ENCODE assay signal across 20 cellular contexts in the genomic region with DNA sequence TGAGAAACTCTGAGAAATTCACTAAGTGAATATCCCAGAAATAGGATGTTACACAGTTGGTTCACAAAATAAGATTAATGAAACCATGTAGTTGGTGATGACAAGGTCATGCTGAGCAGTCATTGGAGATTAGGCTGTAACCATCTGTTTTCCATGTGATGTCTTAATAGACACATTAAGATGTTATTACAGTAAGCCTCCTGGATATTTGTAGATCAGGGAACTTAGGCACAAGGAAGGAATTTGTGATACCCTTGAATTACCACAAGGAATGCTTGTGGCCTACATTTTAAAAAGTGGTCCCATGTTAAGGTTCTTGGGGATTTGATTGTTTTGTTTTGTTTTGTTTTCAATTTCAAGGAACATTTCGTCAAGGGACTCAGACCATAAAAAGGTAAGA.
DNase-seq lines count a peak whose midpoint lies in the region; ATAC-seq and TF ChIP-seq lines count a peak whose summit lies in the region.
"Had no signal": no experiment of that assay in that cellular context is flagged by ENCODE, and none has a peak within 500 bp of the region (broad histone marks: within the 10 kb centered on the region; RNA-seq: fewer than 3 reads in every experiment).

No MANE protein-coding gene starts in this region.

- H3K27me3 ChIP-seq in GM23338 (ENCODE audit: insufficient read depth) = no peaks in the 10 kb centered on the region
- H3K27me3 ChIP-seq: esophagus squamous epithelium, stomach had no signal

- no peak overlapping the region for H2AFZ ChIP-seq in GM23338

- H3K27ac Mint-ChIP-seq in GM23338 = no peak overlapping the region; the same call in 1 of the 2 replicates
- H3K27ac Mint-ChIP-seq: activated CD4-positive, alpha-beta memory T cell treated with anti-CD3 and anti-CD28 coated beads for 36 hours had no signal

- H3K4me3 Mint-ChIP-seq in GM23338 = no peak overlapping the region
- H3K4me3 Mint-ChIP-seq: activated CD4-positive, alpha-beta memory T cell treated with anti-CD3 and anti-CD28 coated beads for 36 hours; central memory CD8-positive, alpha-beta T cell had no signal

- peaks cover 15% of the 10 kb centered on the region for H3K9me3 Mint-ChIP-seq in GM23338

- TF ChIP-seq CTCF in GM23338 (conservative IDR thresholded peaks at IDR 0.05; ENCODE audit: low read depth in 2 of 2) = no peak

- no peaks in the 10 kb centered on the region for H3K27me3 Mint-ChIP-seq in GM23338 (ENCODE audit: insufficient read depth, low read depth, poor library complexity)
- H3K27me3 Mint-ChIP-seq: activated CD4-positive, alpha-beta memory T cell treated with anti-CD3 and anti-CD28 coated beads for 36 hours; central memory CD8-positive, alpha-beta T cell had no signal

- ATAC-seq in left cardiac atrium (no peak), GM23338 (no peak)
- ATAC-seq: HepG2, mucosa of descending colon had no signal

- no peaks in the 10 kb centered on the region; the same call in 1 of the 2 replicates for H3K4me1 ChIP-seq in GM23338 (ENCODE audit: insufficient read depth)
- H3K4me1 ChIP-seq: spleen, stomach had no signal

- no peaks in the 10 kb centered on the region for H4K20me1 ChIP-seq in GM23338 (replicated peaks; ENCODE audit: insufficient read depth)

- H3K4me2 ChIP-seq in GM23338 = no peak overlapping the region

- no peaks in the 10 kb centered on the region for H3K36me3 ChIP-seq in GM23338 (ENCODE audit: insufficient read depth)
- H3K36me3 ChIP-seq: esophagus squamous epithelium, spleen, stomach had no signal

- H3K4me1 Mint-ChIP-seq in GM23338 = 0 out of 3 replicates have a peak, but pooled peaks cover 2% of the 10 kb centered on the region
- H3K4me1 Mint-ChIP-seq: central memory CD8-positive, alpha-beta T cell had no signal

- intact Hi-C loops in left cardiac atrium (cut with DNase I) = no loop called here

- H3K79me2 ChIP-seq in GM23338 (replicated peaks; ENCODE audit: insufficient read depth) = no peaks in the 10 kb centered on the region

- H3K27ac ChIP-seq in GM23338 (ENCODE audit: low read depth) = no peak overlapping the region
- H3K27ac ChIP-seq: esophagus squamous epithelium, spleen, stomach had no signal

- H3K9me2 ChIP-seq in GM23338 (ENCODE audit: insufficient read depth) = peaks cover 4% of the 10 kb centered on the region; the same call in 1 of the 2 replicates

- H3F3A ChIP-seq in GM23338 (replicated peaks; ENCODE audit: low read depth) = no peaks in the 10 kb centered on the region

- no peak overlapping the region for H3K4me3 ChIP-seq in GM23338
- H3K4me3 ChIP-seq: esophagus squamous epithelium, mucosa of descending colon, spleen, stomach had no signal

- peak; percentile 18 for DNase-seq in DMS 273 treated with DMSO at 0.1 percent for 48 hours (lab: John Stamatoyannopoulos, UW)
- DNase-seq in NCI-H69 (lab: John Stamatoyannopoulos, UW) = peak; percentile 20
- DNase-seq in cerebellum (ENCODE audit: low spot score) = peak; percentile 74
- DNase-seq in non-pigmented ciliary epithelial cell (ENCODE audit: low read depth) = peak; percentile 14
- no peak for DNase-seq in left cardiac atrium
- DNase-seq in stimulated activated CD4-positive, alpha-beta T cell treated with anti-CD3 and anti-CD28 coated beads, Interleukin-15, amount 100 ng/mL, for 24 hours = no peak
- no peak for DNase-seq in GM23338 (ENCODE audit: low spot score)
- DNase-seq in amniotic stem cell (lab: John Stamatoyannopoulos, UW) = no peak
- DNase-seq: activated CD4-positive, alpha-beta memory T cell treated with anti-CD3 and anti-CD28 coated beads for 36 hours; activated gamma-delta T cell; esophagus squamous epithelium; mucosa of descending colon; NCI-H1436; NCI-H748 treated with DMSO at 0.1 percent for 48 hours; SHP77 treated with DMSO at 0.1 percent for 48 hours; spleen; stomach; trophoblast cell had no signal

- peaks cover 14% of the 10 kb centered on the region for H3K36me3 Mint-ChIP-seq in GM23338 (ENCODE audit: low read depth)
- H3K36me3 Mint-ChIP-seq: activated CD4-positive, alpha-beta memory T cell treated with anti-CD3 and anti-CD28 coated beads for 36 hours had no signal

TF ChIP-seq in GM23338, 12 proteins besides CTCF, POLR2A, EP300 and RAD21:
- TF ChIP-seq STAT1 (IDR thresholded peaks at IDR 0.05; ENCODE audit: unreplicated experiment) = no peak
- TF ChIP-seq, protein P1, sequence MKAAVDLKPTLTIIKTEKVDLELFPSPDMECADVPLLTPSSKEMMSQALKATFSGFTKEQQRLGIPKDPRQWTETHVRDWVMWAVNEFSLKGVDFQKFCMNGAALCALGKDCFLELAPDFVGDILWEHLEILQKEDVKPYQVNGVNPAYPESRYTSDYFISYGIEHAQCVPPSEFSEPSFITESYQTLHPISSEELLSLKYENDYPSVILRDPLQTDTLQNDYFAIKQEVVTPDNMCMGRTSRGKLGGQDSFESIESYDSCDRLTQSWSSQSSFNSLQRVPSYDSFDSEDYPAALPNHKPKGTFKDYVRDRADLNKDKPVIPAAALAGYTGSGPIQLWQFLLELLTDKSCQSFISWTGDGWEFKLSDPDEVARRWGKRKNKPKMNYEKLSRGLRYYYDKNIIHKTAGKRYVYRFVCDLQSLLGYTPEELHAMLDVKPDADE (IDR thresholded peaks at IDR 0.05) = no peak
- TF ChIP-seq ZNF331 (CRISPR knock-in tag; IDR thresholded peaks at IDR 0.05; ENCODE audit: low read depth) = no peak
- TF ChIP-seq, protein P2, sequence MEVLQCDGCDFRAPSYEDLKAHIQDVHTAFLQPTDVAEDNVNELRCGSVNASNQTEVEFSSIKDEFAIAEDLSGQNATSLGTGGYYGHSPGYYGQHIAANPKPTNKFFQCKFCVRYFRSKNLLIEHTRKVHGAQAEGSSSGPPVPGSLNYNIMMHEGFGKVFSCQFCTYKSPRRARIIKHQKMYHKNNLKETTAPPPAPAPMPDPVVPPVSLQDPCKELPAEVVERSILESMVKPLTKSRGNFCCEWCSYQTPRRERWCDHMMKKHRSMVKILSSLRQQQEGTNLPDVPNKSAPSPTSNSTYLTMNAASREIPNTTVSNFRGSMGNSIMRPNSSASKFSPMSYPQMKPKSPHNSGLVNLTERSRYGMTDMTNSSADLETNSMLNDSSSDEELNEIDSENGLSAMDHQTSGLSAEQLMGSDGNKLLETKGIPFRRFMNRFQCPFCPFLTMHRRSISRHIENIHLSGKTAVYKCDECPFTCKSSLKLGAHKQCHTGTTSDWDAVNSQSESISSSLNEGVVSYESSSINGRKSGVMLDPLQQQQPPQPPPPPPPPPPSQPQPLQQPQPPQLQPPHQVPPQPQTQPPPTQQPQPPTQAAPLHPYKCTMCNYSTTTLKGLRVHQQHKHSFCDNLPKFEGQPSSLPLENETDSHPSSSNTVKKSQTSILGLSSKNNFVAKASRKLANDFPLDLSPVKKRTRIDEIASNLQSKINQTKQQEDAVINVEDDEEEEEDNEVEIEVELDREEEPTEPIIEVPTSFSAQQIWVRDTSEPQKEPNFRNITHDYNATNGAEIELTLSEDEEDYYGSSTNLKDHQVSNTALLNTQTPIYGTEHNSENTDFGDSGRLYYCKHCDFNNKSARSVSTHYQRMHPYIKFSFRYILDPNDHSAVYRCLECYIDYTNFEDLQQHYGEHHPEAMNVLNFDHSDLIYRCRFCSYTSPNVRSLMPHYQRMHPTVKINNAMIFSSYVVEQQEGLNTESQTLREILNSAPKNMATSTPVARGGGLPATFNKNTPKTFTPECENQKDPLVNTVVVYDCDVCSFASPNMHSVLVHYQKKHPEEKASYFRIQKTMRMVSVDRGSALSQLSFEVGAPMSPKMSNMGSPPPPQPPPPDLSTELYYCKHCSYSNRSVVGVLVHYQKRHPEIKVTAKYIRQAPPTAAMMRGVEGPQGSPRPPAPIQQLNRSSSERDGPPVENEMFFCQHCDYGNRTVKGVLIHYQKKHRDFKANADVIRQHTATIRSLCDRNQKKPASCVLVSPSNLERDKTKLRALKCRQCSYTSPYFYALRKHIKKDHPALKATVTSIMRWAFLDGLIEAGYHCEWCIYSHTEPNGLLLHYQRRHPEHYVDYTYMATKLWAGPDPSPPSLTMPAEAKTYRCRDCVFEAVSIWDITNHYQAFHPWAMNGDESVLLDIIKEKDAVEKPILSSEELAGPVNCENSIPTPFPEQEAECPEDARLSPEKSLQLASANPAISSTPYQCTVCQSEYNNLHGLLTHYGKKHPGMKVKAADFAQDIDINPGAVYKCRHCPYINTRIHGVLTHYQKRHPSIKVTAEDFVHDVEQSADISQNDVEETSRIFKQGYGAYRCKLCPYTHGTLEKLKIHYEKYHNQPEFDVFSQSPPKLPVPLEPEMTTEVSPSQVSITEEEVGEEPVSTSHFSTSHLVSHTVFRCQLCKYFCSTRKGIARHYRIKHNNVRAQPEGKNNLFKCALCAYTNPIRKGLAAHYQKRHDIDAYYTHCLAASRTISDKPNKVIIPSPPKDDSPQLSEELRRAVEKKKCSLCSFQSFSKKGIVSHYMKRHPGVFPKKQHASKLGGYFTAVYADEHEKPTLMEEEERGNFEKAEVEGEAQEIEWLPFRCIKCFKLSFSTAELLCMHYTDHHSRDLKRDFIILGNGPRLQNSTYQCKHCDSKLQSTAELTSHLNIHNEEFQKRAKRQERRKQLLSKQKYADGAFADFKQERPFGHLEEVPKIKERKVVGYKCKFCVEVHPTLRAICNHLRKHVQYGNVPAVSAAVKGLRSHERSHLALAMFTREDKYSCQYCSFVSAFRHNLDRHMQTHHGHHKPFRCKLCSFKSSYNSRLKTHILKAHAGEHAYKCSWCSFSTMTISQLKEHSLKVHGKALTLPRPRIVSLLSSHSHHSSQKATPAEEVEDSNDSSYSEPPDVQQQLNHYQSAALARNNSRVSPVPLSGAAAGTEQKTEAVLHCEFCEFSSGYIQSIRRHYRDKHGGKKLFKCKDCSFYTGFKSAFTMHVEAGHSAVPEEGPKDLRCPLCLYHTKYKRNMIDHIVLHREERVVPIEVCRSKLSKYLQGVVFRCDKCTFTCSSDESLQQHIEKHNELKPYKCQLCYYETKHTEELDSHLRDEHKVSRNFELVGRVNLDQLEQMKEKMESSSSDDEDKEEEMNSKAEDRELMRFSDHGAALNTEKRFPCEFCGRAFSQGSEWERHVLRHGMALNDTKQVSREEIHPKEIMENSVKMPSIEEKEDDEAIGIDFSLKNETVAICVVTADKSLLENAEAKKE (CRISPR knock-in tag; IDR thresholded peaks at IDR 0.05) = no peak
- TF ChIP-seq NANOG (IDR thresholded peaks at IDR 0.05; ENCODE audit: borderline replicate concordance) = no peak
- no peak for TF ChIP-seq CREB1 (CRISPR knock-in tag; IDR thresholded peaks at IDR 0.05; ENCODE audit: low read depth)
- TF ChIP-seq EZH2 (IDR thresholded peaks at IDR 0.05; ENCODE audit: low read depth, unreplicated experiment) = no peak
- TF ChIP-seq ZNF114 (CRISPR knock-in tag; IDR thresholded peaks at IDR 0.05) = no peak
- TF ChIP-seq EZH2phosphoT487 (IDR thresholded peaks at IDR 0.05; ENCODE audit: unreplicated experiment) = no peak
- no peak for TF ChIP-seq POLR2AphosphoS5 (IDR thresholded peaks at IDR 0.05; ENCODE audit: low read depth)
- no peak for TF ChIP-seq JUNB (IDR thresholded peaks at IDR 0.05; ENCODE audit: unreplicated experiment)

Comparison
In these comparisons a context has a peak if more than half of its experiments do, and no peak if none do; other contexts are left out.
1. DNase-seq: peak in DMS 273 treated with DMSO at 0.1 percent for 48 hours (single experiment), NCI-H69 (single experiment), cerebellum (single experiment) and non-pigmented ciliary epithelial cell (single experiment); none in left cardiac atrium (single experiment), stimulated activated CD4-positive, alpha-beta T cell treated with anti-CD3 and anti-CD28 coated beads, Interleukin-15, amount 100 ng/mL, for 24 hours (single experiment), GM23338 (single experiment) and amniotic stem cell (single experiment).